In genomic region chr9:20566401-20566800, GRCh38 we compare ENCODE assay signal across 22 cellular contexts.
"Had no signal": no experiment of that assay in that cellular context is flagged by ENCODE, and none has a peak within 500 bp of the region (broad histone marks: within the 10 kb centered on the region; RNA-seq: fewer than 3 reads in every experiment).

No MANE protein-coding gene starts in this region.

- H3K27ac ChIP-seq: RWPE1, SJSA1 had no signal

- H3K36me3 ChIP-seq: SJSA1 had no signal

- H3K27me3 ChIP-seq: SJSA1 had no signal

- DNase-seq: activated B cell treated with CpG ODN at 0.5 μM for 24 hours; activated CD4-positive, alpha-beta memory T cell treated with anti-CD3 and anti-CD28 coated beads for 36 hours; activated CD4-positive, alpha-beta T cell treated with anti-CD3 and anti-CD28 coated beads for 1 hour; activated CD4-positive, alpha-beta T cell treated with anti-CD3 and anti-CD28 coated beads, Interleukin-2, amount 10 ng/mL, durations not matched to agents 7 days and 5 days; activated CD8-positive, alpha-beta memory T cell treated with anti-CD3 and anti-CD28 coated beads for 24 hours; activated gamma-delta T cell; activated naive CD4-positive, alpha-beta T cell treated with anti-CD3 and anti-CD28 coated beads for 36 hours; activated T-cell treated with anti-CD3 and anti-CD28 coated beads, Interleukin-2, amount 50 U/mL, for 48 hours; amygdala; cortex of kidney; NCI-H1092; NCI-H1694 treated with DMSO at 0.1 percent for 48 hours; NCI-H2081; NCI-H524; NK-92 treated with Interleukin-12 subunit alpha and Interleukin-12 subunit beta, amount 100 ng/mL, for 24 hours; OCI-M1; SHP77 had no signal

- H3K9me3 ChIP-seq: SJSA1 had no signal

- H3K4me3 ChIP-seq: SJSA1 had no signal

- ATAC-seq: activated T-helper 17 cell treated with anti-CD3 and anti-CD28 coated beads, Interleukin-2, amount 50 U/mL, for 72 hours; Panc1; SK-N-SH treated with all-trans-retinoic acid at 6 μM for 48 hours had no signal
